In genomic region chr16:67163903-67164558, GRCh38 we compare ENCODE assay signal across 8 cellular contexts. TPM values are rescaled to one million over a fixed set of nuclear protein-coding genes. Genes with fewer than 3 reads are reported as not detected.
DNase-seq lines count a peak whose midpoint lies in the region; ATAC-seq and TF ChIP-seq lines count a peak whose summit lies in the region.

No MANE protein-coding gene starts in this region.

- peaks cover 8% of the 10 kb centered on the region for H3K79me1 ChIP-seq in mesenchymal stem cell (replicated peaks; ENCODE audit: low read length, poor library complexity, severe bottlenecking)

- H3K27me3 Mint-ChIP-seq in activated T-cell treated with anti-CD3 and anti-CD28 coated beads, Interleukin-2, amount 50 U/mL, for 4 hours (ENCODE audit: low read depth): peaks cover 58% of the 10 kb centered on the region

- peak overlapping the region; percentile 96 for H3K4me2 ChIP-seq in mesenchymal stem cell (ENCODE audit: low read length, poor library complexity, severe bottlenecking)

- no peak overlapping the region for H3K14ac ChIP-seq in mesenchymal stem cell (ENCODE audit: low read length in 2 of 2)

- no peak for DNase-seq in activated T-cell treated with anti-CD3 and anti-CD28 coated beads, Interleukin-2, amount 50 U/mL, for 4 hours
- DNase-seq in activated T-cell treated with anti-CD3 and anti-CD28 coated beads, Interleukin-2, amount 50 U/mL, for 1 hour: no peak
- no peak for DNase-seq in cardiac fibroblast (ENCODE audit: low read depth in 2 of 2)
- DNase-seq in mesenchymal stem cell: peak; percentile 51
- DNase-seq in upper lobe of left lung: peak in 1 of 2 donors; percentile 88
- DNase-seq in SIG-M5 (lab: John Stamatoyannopoulos, UW): no peak
- no peak for DNase-seq in hepatic stellate cell (ENCODE audit: low spot score)
- no peak for DNase-seq in SJCRH30

- H3K23ac ChIP-seq in mesenchymal stem cell (ENCODE audit: low read length in 2 of 2): no peak overlapping the region

- no peak for TF ChIP-seq POLR2A in upper lobe of left lung (IDR thresholded peaks at IDR 0.05)

- H3K27me3 ChIP-seq in mesenchymal stem cell (ENCODE audit: control insufficient read depth in 1 of 2, insufficient read depth in 1 of 2, low read length in 2 of 2): peaks cover 21 to 66% of the 10 kb centered on the region in 2 experiments
- H3K27me3 ChIP-seq in upper lobe of left lung: peaks cover 0 to 27% (median 10%) of the 10 kb centered on the region in 4 donors
- H3K27me3 ChIP-seq in SJCRH30: no peaks in the 10 kb centered on the region

- TF ChIP-seq CTCF in cardiac fibroblast (IDR thresholded peaks at IDR 0.05; ENCODE audit: low read depth, low read length) (no peak), upper lobe of left lung (IDR thresholded peaks at IDR 0.05) (no peak)

- peaks cover 52% of the 10 kb centered on the region for H3K4me1 ChIP-seq in mesenchymal stem cell (ENCODE audit: control insufficient read depth, insufficient read depth, low read depth, low read length)
- H3K4me1 ChIP-seq in upper lobe of left lung: peaks cover 44 to 64% (median 56%) of the 10 kb centered on the region in 4 donors
- H3K4me1 ChIP-seq in SJCRH30: peaks cover 12% of the 10 kb centered on the region

- no peak for TF ChIP-seq EP300 in upper lobe of left lung (IDR thresholded peaks at IDR 0.05)

- H4K91ac ChIP-seq in mesenchymal stem cell (ENCODE audit: low read length): no peak overlapping the region

- H3K4me3 ChIP-seq in cardiac fibroblast (replicated peaks in 1 of 2; ENCODE audit: low read depth in 2 of 2, low read length in 2 of 2) (peak overlapping the region; percentile 5 to 18), mesenchymal stem cell (ENCODE audit: insufficient read depth in 1 of 2, low read depth in 1 of 2, low read length in 2 of 2) (peak overlapping the region in 1 of 2 experiments; percentile 62), upper lobe of left lung (peak overlapping the region in 3 of 4 donors; percentile 22 to 45 (median 42)), SJCRH30 (no peak overlapping the region)

- H3K9me3 Mint-ChIP-seq in activated T-cell treated with anti-CD3 and anti-CD28 coated beads, Interleukin-2, amount 50 U/mL, for 4 hours: no peaks in the 10 kb centered on the region

- no peak overlapping the region for H2AK5ac ChIP-seq in mesenchymal stem cell (ENCODE audit: low read length, severe bottlenecking)

- no peak overlapping the region for H4K8ac ChIP-seq in mesenchymal stem cell (ENCODE audit: low read length)

- peak overlapping the region; percentile 37 for H3K4me3 Mint-ChIP-seq in activated T-cell treated with anti-CD3 and anti-CD28 coated beads, Interleukin-2, amount 50 U/mL, for 4 hours

- H2AFZ ChIP-seq in mesenchymal stem cell (ENCODE audit: low read depth, low read length): no peak overlapping the region

- ATAC-seq in activated T-cell treated with anti-CD3 and anti-CD28 coated beads, Interleukin-2, amount 50 U/mL, for 4 hours: no peak
- ATAC-seq in upper lobe of left lung (ENCODE audit: low FRiP score in 2 of 2): no peak

- peak overlapping the region; percentile 62 for H2BK15ac ChIP-seq in mesenchymal stem cell (ENCODE audit: low read depth, poor library complexity, severe bottlenecking)

- 3% methylated on average over 34 of the region's 39 CpGs for WGBS in mesenchymal stem cell
- WGBS in upper lobe of left lung, 2 donors: 2 to 4% methylated on average over 20 to 39 of the region's 39 CpGs

- H3K18ac ChIP-seq in mesenchymal stem cell (ENCODE audit: low read depth in 1 of 2, low read length in 2 of 2): no peak overlapping the region

- H2BK12ac ChIP-seq in mesenchymal stem cell (ENCODE audit: low read length in 2 of 2): no peak overlapping the region

- no peak overlapping the region for H2BK5ac ChIP-seq in mesenchymal stem cell (ENCODE audit: low read depth, low read length, poor library complexity, severe bottlenecking)

- H3K27ac ChIP-seq in mesenchymal stem cell (ENCODE audit: low read length, poor library complexity, severe bottlenecking) (no peak overlapping the region), upper lobe of left lung (peak overlapping the region in 2 of 4 donors; percentile 46 to 53), SJCRH30 (no peak overlapping the region)

- H2BK120ac ChIP-seq in mesenchymal stem cell (ENCODE audit: low read depth, low read length): no peak overlapping the region

- H3K9me3 ChIP-seq in mesenchymal stem cell (ENCODE audit: control insufficient read depth, low read length): no peaks in the 10 kb centered on the region
- H3K9me3 ChIP-seq in upper lobe of left lung: no peaks in the 10 kb centered on the region
- H3K9me3 ChIP-seq in SJCRH30 (replicated peaks): no peaks in the 10 kb centered on the region

- H3K36me3 ChIP-seq in mesenchymal stem cell (ENCODE audit: control insufficient read depth in 1 of 2, insufficient read depth in 2 of 2, low read depth in 1 of 2, low read length in 2 of 2) (peaks cover 0 to 7% of the 10 kb centered on the region in 2 experiments), upper lobe of left lung (no peaks in the 10 kb centered on the region), SJCRH30 (no peaks in the 10 kb centered on the region)

- peaks cover 35% of the 10 kb centered on the region for H3K4me1 Mint-ChIP-seq in activated T-cell treated with anti-CD3 and anti-CD28 coated beads, Interleukin-2, amount 50 U/mL, for 4 hours (ENCODE audit: low read depth)

- H3K4ac ChIP-seq in mesenchymal stem cell (ENCODE audit: low read depth in 1 of 2, low read length in 2 of 2): no peak overlapping the region

- H3K36me3 Mint-ChIP-seq in activated T-cell treated with anti-CD3 and anti-CD28 coated beads, Interleukin-2, amount 50 U/mL, for 4 hours (ENCODE audit: insufficient read depth): no peaks in the 10 kb centered on the region

- peak overlapping the region; percentile 57 for H3K9ac ChIP-seq in mesenchymal stem cell (ENCODE audit: low read length)

RNA-seq across cellular contexts. Expression of gene HSF4, which starts 0.5 kb away (rescaled TPM):
- total RNA-seq in activated T-cell treated with anti-CD3 and anti-CD28 coated beads, Interleukin-2, amount 50 U/mL, for 4 hours: 1 to 10 TPM; 2.8 to 6.1 (median 4.0) TPM
- polyA plus RNA-seq in mesenchymal stem cell (2013, experiment 1 of 2): 4.1 TPM
- polyA plus RNA-seq in mesenchymal stem cell (2013, experiment 2 of 2): 3.3 TPM
- total RNA-seq in upper lobe of left lung: 100 to 1,000 TPM in 2 of 6 donors, 10 to 100 TPM in 4; 33.4 to 784 (median 70.1) TPM
- total RNA-seq in SJCRH30 (2014; rRNA removed; shearing (Covaris generic)): 2.8 and 4.9 TPM in 2 replicates

RNA-seq across cellular contexts. Expression of gene FBXL8, which starts 4.3 kb away (rescaled TPM):
- total RNA-seq in activated T-cell treated with anti-CD3 and anti-CD28 coated beads, Interleukin-2, amount 50 U/mL, for 4 hours: 1 to 10 TPM; 4.8 to 8.9 (median 6.1) TPM
- 6.1 TPM for polyA plus RNA-seq in mesenchymal stem cell (2013, experiment 1 of 2)
- polyA plus RNA-seq in mesenchymal stem cell (2013, experiment 2 of 2): 5.7 TPM
- total RNA-seq in upper lobe of left lung: 100 to 1,000 TPM in 1 of 6 donors, 10 to 100 TPM in 5; 24.0 to 114 (median 28.5) TPM
- 4.0 and 5.7 TPM in 2 replicates for total RNA-seq in SJCRH30 (2014; rRNA removed; shearing (Covaris generic))

RNA-seq across cellular contexts. Expression of gene TRADD, which starts 4.3 kb away (rescaled TPM):
- total RNA-seq in activated T-cell treated with anti-CD3 and anti-CD28 coated beads, Interleukin-2, amount 50 U/mL, for 4 hours: 10 to 100 TPM; 16.0 to 20.3 (median 17.4) TPM
- polyA plus RNA-seq in mesenchymal stem cell (2013, experiment 1 of 2): 11.1 TPM
- polyA plus RNA-seq in mesenchymal stem cell (2013, experiment 2 of 2): 11.5 TPM
- 10 to 100 TPM; 29.9 to 49.2 (median 35.6) TPM for total RNA-seq in upper lobe of left lung
- total RNA-seq in SJCRH30 (2014; rRNA removed; shearing (Covaris generic)): 4.8 and 6.1 TPM in 2 replicates

RNA-seq across cellular contexts. Expression of gene NOL3, which starts 6.3 kb away (rescaled TPM):
- total RNA-seq in activated T-cell treated with anti-CD3 and anti-CD28 coated beads, Interleukin-2, amount 50 U/mL, for 4 hours: 1 to 10 TPM in 2 of 3 donors, under 1 TPM in 1; 0.99 to 3.7 (median 1.4) TPM
- polyA plus RNA-seq in mesenchymal stem cell (2013, experiment 1 of 2): 13.9 TPM
- 12.8 TPM for polyA plus RNA-seq in mesenchymal stem cell (2013, experiment 2 of 2)
- 100 to 1,000 TPM in 1 of 6 donors, 10 to 100 TPM in 5; 36.5 to 135 (median 58.0) TPM for total RNA-seq in upper lobe of left lung
- 13.3 and 14.1 TPM in 2 replicates for total RNA-seq in SJCRH30 (2014; rRNA removed; shearing (Covaris generic))

RNA-seq across cellular contexts. Expression of gene B3GNT9, which starts 13.2 kb away (rescaled TPM):
- 1 to 10 TPM; 1.3 to 1.9 (median 1.3) TPM for total RNA-seq in activated T-cell treated with anti-CD3 and anti-CD28 coated beads, Interleukin-2, amount 50 U/mL, for 4 hours
- 32.5 TPM for polyA plus RNA-seq in mesenchymal stem cell (2013, experiment 1 of 2)
- 32.0 TPM for polyA plus RNA-seq in mesenchymal stem cell (2013, experiment 2 of 2)
- total RNA-seq in upper lobe of left lung: 10 to 100 TPM in 5 of 6 donors, 1 to 10 TPM in 1; 6.3 to 20.8 (median 17.7) TPM
- total RNA-seq in SJCRH30 (2014; rRNA removed; shearing (Covaris generic)): 13.1 and 14.6 TPM in 2 replicates
